12 cellular contexts compared by ENCODE assay signal in genomic region chr14:102957222-102957621, GRCh38. TPM values are rescaled to one million over a fixed set of nuclear protein-coding genes. Genes with fewer than 3 reads are reported as not detected.
"Had no signal": no experiment of that assay in that cellular context is flagged by ENCODE, and none has a peak within 500 bp of the region (broad histone marks: within the 10 kb centered on the region; RNA-seq: fewer than 3 reads in every experiment).

No MANE protein-coding gene starts in this region.

- DNase-seq: activated B cell treated with CpG ODN at 0.5 μM for 24 hours; activated CD4-positive, alpha-beta T cell treated with anti-CD3 and anti-CD28 coated beads, Interleukin-2, amount 10 ng/mL, durations not matched to agents 7 days and 5 days; activated naive CD4-positive, alpha-beta T cell treated with anti-CD3 and anti-CD28 coated beads, Interleukin-2, amount 50 U/mL, for 16 hours; foreskin keratinocyte; head of caudate nucleus; mammary epithelial cell; ovary; stomach; T-helper 17 cell; uterus had no signal

- H3K4me3 ChIP-seq: breast epithelium, ovary, skin epidermis, stomach, uterus had no signal

- H3K27ac Mint-ChIP-seq: activated B cell treated with CpG ODN at 0.5 μM for 24 hours; activated CD4-positive, alpha-beta T cell treated with anti-CD3 and anti-CD28 coated beads, Interleukin-2, amount 10 ng/mL, durations not matched to agents 7 days and 5 days; T-helper 17 cell had no signal

- H3K9me3 Mint-ChIP-seq: activated B cell treated with CpG ODN at 0.5 μM for 24 hours; activated CD4-positive, alpha-beta T cell treated with anti-CD3 and anti-CD28 coated beads, Interleukin-2, amount 10 ng/mL, durations not matched to agents 7 days and 5 days had no signal

- ATAC-seq: foreskin keratinocyte, T-helper 17 cell had no signal

RNA-seq across cellular contexts. Expression of gene AMN, which starts 34.8 kb away (rescaled TPM):
- polyA plus RNA-seq: mammary epithelial cell had no signal
